ENCODE assay signal across 1 cellular context in the genomic region with DNA sequence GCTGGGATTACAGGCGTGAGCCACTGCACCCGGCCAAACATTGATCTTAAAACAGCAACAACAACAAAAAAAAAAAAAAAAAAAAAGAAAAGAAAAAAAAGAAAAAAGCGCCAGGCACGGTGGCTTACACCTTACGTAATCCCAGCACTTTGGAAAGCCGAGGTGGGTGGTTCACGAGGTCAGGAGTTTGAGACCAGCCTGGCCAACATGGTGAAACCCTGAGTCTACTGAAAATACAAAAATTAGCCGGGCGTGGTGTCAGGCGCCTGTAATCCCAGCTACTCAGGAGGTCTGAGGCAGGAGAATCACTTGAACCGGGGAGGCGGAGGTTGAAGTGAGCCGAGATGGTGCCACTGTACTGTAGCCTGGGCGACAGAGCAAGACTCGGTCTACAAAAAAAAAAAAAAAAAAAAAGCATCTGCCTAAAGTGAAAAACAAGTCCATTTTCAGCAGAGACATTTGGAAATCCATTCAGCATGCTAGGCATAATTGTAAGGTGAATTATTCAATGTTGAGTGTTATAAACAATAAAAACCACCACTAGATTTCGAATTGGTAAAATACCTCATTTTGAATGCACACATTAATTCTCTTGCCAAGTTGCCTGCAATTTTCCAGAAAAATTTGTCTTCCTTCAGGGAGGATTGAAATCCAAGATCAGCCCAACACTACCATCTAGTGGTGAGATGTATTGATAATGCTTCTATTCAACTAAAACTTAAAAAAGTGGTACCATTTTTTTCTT.
A peak's percentile ranks its signal among the peaks of the same experiment; 100 is the strongest.
TF ChIP-seq lines count a peak whose summit lies in the region.

No MANE protein-coding gene starts in this region.

TF ChIP-seq in K562, 482 proteins besides CTCF, POLR2A, EP300 and RAD21 (continued from another document):
- TF ChIP-seq, protein P1, sequence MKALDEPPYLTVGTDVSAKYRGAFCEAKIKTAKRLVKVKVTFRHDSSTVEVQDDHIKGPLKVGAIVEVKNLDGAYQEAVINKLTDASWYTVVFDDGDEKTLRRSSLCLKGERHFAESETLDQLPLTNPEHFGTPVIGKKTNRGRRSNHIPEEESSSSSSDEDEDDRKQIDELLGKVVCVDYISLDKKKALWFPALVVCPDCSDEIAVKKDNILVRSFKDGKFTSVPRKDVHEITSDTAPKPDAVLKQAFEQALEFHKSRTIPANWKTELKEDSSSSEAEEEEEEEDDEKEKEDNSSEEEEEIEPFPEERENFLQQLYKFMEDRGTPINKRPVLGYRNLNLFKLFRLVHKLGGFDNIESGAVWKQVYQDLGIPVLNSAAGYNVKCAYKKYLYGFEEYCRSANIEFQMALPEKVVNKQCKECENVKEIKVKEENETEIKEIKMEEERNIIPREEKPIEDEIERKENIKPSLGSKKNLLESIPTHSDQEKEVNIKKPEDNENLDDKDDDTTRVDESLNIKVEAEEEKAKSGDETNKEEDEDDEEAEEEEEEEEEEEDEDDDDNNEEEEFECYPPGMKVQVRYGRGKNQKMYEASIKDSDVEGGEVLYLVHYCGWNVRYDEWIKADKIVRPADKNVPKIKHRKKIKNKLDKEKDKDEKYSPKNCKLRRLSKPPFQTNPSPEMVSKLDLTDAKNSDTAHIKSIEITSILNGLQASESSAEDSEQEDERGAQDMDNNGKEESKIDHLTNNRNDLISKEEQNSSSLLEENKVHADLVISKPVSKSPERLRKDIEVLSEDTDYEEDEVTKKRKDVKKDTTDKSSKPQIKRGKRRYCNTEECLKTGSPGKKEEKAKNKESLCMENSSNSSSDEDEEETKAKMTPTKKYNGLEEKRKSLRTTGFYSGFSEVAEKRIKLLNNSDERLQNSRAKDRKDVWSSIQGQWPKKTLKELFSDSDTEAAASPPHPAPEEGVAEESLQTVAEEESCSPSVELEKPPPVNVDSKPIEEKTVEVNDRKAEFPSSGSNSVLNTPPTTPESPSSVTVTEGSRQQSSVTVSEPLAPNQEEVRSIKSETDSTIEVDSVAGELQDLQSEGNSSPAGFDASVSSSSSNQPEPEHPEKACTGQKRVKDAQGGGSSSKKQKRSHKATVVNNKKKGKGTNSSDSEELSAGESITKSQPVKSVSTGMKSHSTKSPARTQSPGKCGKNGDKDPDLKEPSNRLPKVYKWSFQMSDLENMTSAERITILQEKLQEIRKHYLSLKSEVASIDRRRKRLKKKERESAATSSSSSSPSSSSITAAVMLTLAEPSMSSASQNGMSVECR (CRISPR knock-in tag; IDR thresholded peaks at IDR 0.05) = no peak
- TF ChIP-seq POLR2H (tag; IDR thresholded peaks at IDR 0.05; ENCODE audit: low read depth) = 0 out of 2 replicates have a peak, but pooled peaks have one; percentile 20
